Comparison of ENCODE assay signal across 12 cellular contexts in the genomic region with DNA sequence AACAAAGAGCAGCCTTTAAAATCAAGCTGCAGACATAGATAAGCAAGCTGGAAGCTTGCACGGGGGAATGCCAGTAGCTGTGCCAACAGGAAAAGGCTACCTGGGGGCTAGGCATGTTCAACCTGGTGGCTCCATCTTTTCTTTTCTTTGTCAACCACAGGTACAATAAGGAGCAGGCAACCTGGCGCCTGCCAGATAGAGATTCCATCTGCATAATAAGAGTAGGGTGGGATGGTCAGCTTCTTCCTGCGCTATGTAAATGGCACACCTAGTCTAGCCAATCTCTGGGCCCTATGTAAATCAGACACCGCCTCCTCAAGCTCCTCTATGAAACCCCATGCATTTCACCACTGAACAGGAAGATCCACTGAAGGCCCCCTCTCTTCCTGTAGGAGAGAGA.
DNase-seq lines count a peak whose midpoint lies in the region; TF ChIP-seq lines count a peak whose summit lies in the region.
"Had no signal": no experiment of that assay in that cellular context is flagged by ENCODE, and none has a peak within 500 bp of the region (broad histone marks: within the 10 kb centered on the region; RNA-seq: fewer than 3 reads in every experiment).

No MANE protein-coding gene starts in this region.

- H3K9me3 ChIP-seq in NT2/D1 (ENCODE audit: insufficient read depth, low read length), result peaks cover 4% of the 10 kb centered on the region
- no peaks in the 10 kb centered on the region for H3K9me3 ChIP-seq in suprapubic skin
- no peaks in the 10 kb centered on the region for H3K9me3 ChIP-seq in prostate gland
- H3K9me3 ChIP-seq: left ventricle myocardium inferior had no signal

- H3K4me3 ChIP-seq in NT2/D1 (ENCODE audit: insufficient read length, low read depth), result no peak overlapping the region
- no peak overlapping the region for H3K4me3 ChIP-seq in suprapubic skin
- no peak overlapping the region for H3K4me3 ChIP-seq in prostate gland
- H3K4me3 ChIP-seq: left ventricle myocardium inferior had no signal

- 83% methylated on average over 4 of the region's 4 CpGs for WGBS in suprapubic skin
- WGBS in prostate gland, result 63% methylated on average over 4 of the region's 4 CpGs

- H3K36me3 ChIP-seq in NT2/D1 (ENCODE audit: insufficient read depth, insufficient read length, low read length) (no peaks in the 10 kb centered on the region), suprapubic skin (no peaks in the 10 kb centered on the region), prostate gland (no peaks in the 10 kb centered on the region)
- H3K36me3 ChIP-seq: left ventricle myocardium inferior had no signal

- H3K4me1 ChIP-seq in NT2/D1 (ENCODE audit: insufficient read depth, insufficient read length), result no peaks in the 10 kb centered on the region
- no peaks in the 10 kb centered on the region for H3K4me1 ChIP-seq in suprapubic skin
- H3K4me1 ChIP-seq in prostate gland (replicated peaks), result no peaks in the 10 kb centered on the region
- H3K4me1 ChIP-seq: left ventricle myocardium inferior had no signal

- intact Hi-C loops in prostate gland (cut with DNase I), result no loop called here

- peak; percentile 79 for DNase-seq in Daoy (ENCODE audit: low read depth)
- DNase-seq in LHCN-M2 (ENCODE audit: low read depth), result peak; percentile 4
- peak; percentile 70 for DNase-seq in NT2/D1 (ENCODE audit: low read depth, low spot score)
- peak; percentile 89 for DNase-seq in islet precursor cell
- DNase-seq in suprapubic skin (ENCODE audit: low spot score in 2 of 2), result no peak
- no peak for DNase-seq in prostate gland (ENCODE audit: low spot score)
- DNase-seq in activated CD8-positive, alpha-beta memory T cell treated with anti-CD3 and anti-CD28 coated beads, Interleukin-2, amount 50 U/mL, for 48 hours, result no peak
- DNase-seq: activated gamma-delta T cell treated with Interleukin-2 at 50 U/mL for 16 hours, dermis blood vessel endothelial cell, GF-D8, left ventricle myocardium inferior, NCI-H1694 had no signal

- H3K27ac ChIP-seq in suprapubic skin (no peak overlapping the region), prostate gland (no peak overlapping the region)
- H3K27ac ChIP-seq: left ventricle myocardium inferior had no signal

- TF ChIP-seq CTCF in suprapubic skin (IDR thresholded peaks at IDR 0.05) (no peak), prostate gland (IDR thresholded peaks at IDR 0.05) (no peak)

- TF ChIP-seq POLR2A in suprapubic skin (IDR thresholded peaks at IDR 0.05) (no peak), prostate gland (IDR thresholded peaks at IDR 0.05) (no peak)

- H3K27me3 ChIP-seq in NT2/D1 (ENCODE audit: insufficient read depth, insufficient read length) (no peaks in the 10 kb centered on the region), suprapubic skin (no peaks in the 10 kb centered on the region), prostate gland (replicated peaks; ENCODE audit: insufficient read depth) (no peaks in the 10 kb centered on the region)

- no peak overlapping the region for H3K9ac ChIP-seq in NT2/D1 (ENCODE audit: insufficient read length, low read depth)

- TF ChIP-seq EP300 in suprapubic skin (IDR thresholded peaks at IDR 0.05), result no peak

Comparison
In these comparisons a context has a peak if more than half of its experiments do, and no peak if none do; other contexts are left out.
1. DNase-seq: peak in Daoy (single experiment), LHCN-M2 (single experiment), NT2/D1 (single experiment) and islet precursor cell (single experiment); none in suprapubic skin (0 of 2), prostate gland (single experiment) and activated CD8-positive, alpha-beta memory T cell treated with anti-CD3 and anti-CD28 coated beads, Interleukin-2, amount 50 U/mL, for 48 hours (single experiment).